Comparison of ENCODE assay signal across 16 cellular contexts in the genomic region with DNA sequence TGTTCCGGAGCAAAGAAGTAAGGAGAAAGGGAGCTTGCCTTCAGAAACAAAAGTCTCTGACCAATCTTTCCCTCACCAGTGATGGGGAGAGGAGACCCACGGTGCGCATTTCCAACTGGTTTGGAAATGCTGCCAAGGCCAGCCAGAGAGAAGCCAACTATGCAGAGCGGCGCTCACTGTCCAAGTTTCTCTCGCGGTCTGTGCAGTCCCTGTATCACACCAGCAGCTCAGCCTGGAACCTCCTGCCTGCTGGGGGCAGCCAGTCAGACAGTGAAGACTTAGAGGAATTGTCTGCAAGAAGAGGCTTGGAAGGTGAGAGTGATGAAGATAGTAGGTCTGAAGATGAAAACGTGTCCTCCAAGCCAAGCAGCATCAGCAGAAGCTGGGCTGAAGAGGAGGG.
"Had no signal": no experiment of that assay in that cellular context is flagged by ENCODE, and none has a peak within 500 bp of the region (broad histone marks: within the 10 kb centered on the region; RNA-seq: fewer than 3 reads in every experiment).

No MANE protein-coding gene starts in this region.

- H3K27ac ChIP-seq: ovary, WERI-Rb-1 had no signal

- H3K4me3 ChIP-seq: ovary had no signal

- FAIRE-seq: astrocyte had no signal

- DNase-seq: activated CD4-positive, alpha-beta T cell treated with anti-CD3 and anti-CD28 coated beads for 4 hours; activated CD8-positive, alpha-beta memory T cell treated with anti-CD3 and anti-CD28 coated beads, Interleukin-2, amount 50 U/mL, for 4 hours; activated CD8-positive, alpha-beta T cell treated with anti-CD3 and anti-CD28 coated beads for 36 hours; activated gamma-delta T cell treated with Interleukin-2 at 50 U/mL for 16 hours; activated naive CD8-positive, alpha-beta T cell treated with anti-CD3 and anti-CD28 coated beads, Interleukin-2, amount 10 ng/mL, durations not matched to agents 7 days and 5 days; activated T-cell treated with anti-CD3 and anti-CD28 coated beads, Interleukin-2, amount 50 U/mL, for 72 hours; effector memory CD8-positive, alpha-beta T cell; kidney glomerular epithelial cell; naive thymus-derived CD8-positive, alpha-beta T cell; ovary; stimulated activated CD4-positive, alpha-beta T cell treated with anti-CD3 and anti-CD28 coated beads, Interleukin-12 subunit alpha, Interleukin-12 subunit beta, amount 100 ng/mL, for 4 hours; stimulated activated CD4-positive, alpha-beta T cell treated with anti-CD3 and anti-CD28 coated beads, Interleukin-2, amount 100 ng/mL, for 48 hours; T-helper 1 cell; WERI-Rb-1 had no signal

- H3K36me3 ChIP-seq: ovary, WERI-Rb-1 had no signal

- H3K36me3 Mint-ChIP-seq: activated naive CD8-positive, alpha-beta T cell treated with anti-CD3 and anti-CD28 coated beads, Interleukin-2, amount 10 ng/mL, durations not matched to agents 7 days and 5 days; naive thymus-derived CD8-positive, alpha-beta T cell had no signal

- H3K4me1 Mint-ChIP-seq: activated naive CD8-positive, alpha-beta T cell treated with anti-CD3 and anti-CD28 coated beads, Interleukin-2, amount 10 ng/mL, durations not matched to agents 7 days and 5 days; naive thymus-derived CD8-positive, alpha-beta T cell had no signal

- H3K9me3 ChIP-seq: ovary had no signal

- ATAC-seq: activated CD8-positive, alpha-beta T cell treated with anti-CD3 and anti-CD28 coated beads for 36 hours; activated T-cell treated with anti-CD3 and anti-CD28 coated beads, Interleukin-2, amount 50 U/mL, for 72 hours; effector memory CD8-positive, alpha-beta T cell; naive thymus-derived CD8-positive, alpha-beta T cell had no signal

- H3K4me3 Mint-ChIP-seq: activated CD8-positive, alpha-beta T cell treated with anti-CD3 and anti-CD28 coated beads for 36 hours; activated naive CD8-positive, alpha-beta T cell treated with anti-CD3 and anti-CD28 coated beads, Interleukin-2, amount 10 ng/mL, durations not matched to agents 7 days and 5 days; activated T-cell treated with anti-CD3 and anti-CD28 coated beads, Interleukin-2, amount 50 U/mL, for 72 hours; effector memory CD8-positive, alpha-beta T cell; naive thymus-derived CD8-positive, alpha-beta T cell; stimulated activated naive CD8-positive, alpha-beta T cell treated with anti-CD3 and anti-CD28 coated beads, Interleukin-15, Interleukin-2, amounts not matched to agents 100 ng/mL and 50 ng/mL, for 24 hours had no signal

- H3K27ac Mint-ChIP-seq: activated CD8-positive, alpha-beta T cell treated with anti-CD3 and anti-CD28 coated beads for 36 hours; activated naive CD8-positive, alpha-beta T cell treated with anti-CD3 and anti-CD28 coated beads, Interleukin-2, amount 10 ng/mL, durations not matched to agents 7 days and 5 days; activated T-cell treated with anti-CD3 and anti-CD28 coated beads, Interleukin-2, amount 50 U/mL, for 72 hours; effector memory CD8-positive, alpha-beta T cell; naive thymus-derived CD8-positive, alpha-beta T cell; stimulated activated naive CD8-positive, alpha-beta T cell treated with anti-CD3 and anti-CD28 coated beads, Interleukin-15, Interleukin-2, amounts not matched to agents 100 ng/mL and 50 ng/mL, for 24 hours had no signal

- H3K27me3 Mint-ChIP-seq: activated CD8-positive, alpha-beta T cell treated with anti-CD3 and anti-CD28 coated beads for 36 hours; activated naive CD8-positive, alpha-beta T cell treated with anti-CD3 and anti-CD28 coated beads, Interleukin-2, amount 10 ng/mL, durations not matched to agents 7 days and 5 days; effector memory CD8-positive, alpha-beta T cell; naive thymus-derived CD8-positive, alpha-beta T cell; stimulated activated naive CD8-positive, alpha-beta T cell treated with anti-CD3 and anti-CD28 coated beads, Interleukin-15, Interleukin-2, amounts not matched to agents 100 ng/mL and 50 ng/mL, for 24 hours had no signal

- H3K27me3 ChIP-seq: ovary had no signal
